ENCODE assay signal across 17 cellular contexts in genomic region chr14:20164462-20164861, GRCh38. TPM values are rescaled to one million over a fixed set of nuclear protein-coding genes. Genes with fewer than 3 reads are reported as not detected.
DNase-seq lines count a peak whose midpoint lies in the region; ATAC-seq and TF ChIP-seq lines count a peak whose summit lies in the region.
"Had no signal": no experiment of that assay in that cellular context is flagged by ENCODE, and none has a peak within 500 bp of the region (broad histone marks: within the 10 kb centered on the region; RNA-seq: fewer than 3 reads in every experiment).

No MANE protein-coding gene starts in this region.

- H3K9ac ChIP-seq in Karpas-422 (ENCODE audit: low read length) = no peak overlapping the region
- H3K9ac ChIP-seq: BLaER1 treated with 17β-estradiol and CSF1 and Interleukin-3, amounts not matched to agents 10 nM and 100 nM had no signal

- no peaks in the 10 kb centered on the region for H3K79me2 ChIP-seq in Karpas-422 (ENCODE audit: low read length)

- peaks cover 2% of the 10 kb centered on the region for H3K27me3 Mint-ChIP-seq in endothelial cell (ENCODE audit: unreplicated experiment)

- no peak for ATAC-seq in Right ventricle myocardium inferior
- ATAC-seq in HG02885 (IDR thresholded peaks at IDR 0.05; ENCODE audit: poor library complexity, unreplicated experiment) = no peak
- ATAC-seq: A549; CD8-positive, alpha-beta T cell had no signal

- peak overlapping the region; percentile 6; the same call in 1 of the 2 replicates for H3K4me3 ChIP-seq in Karpas-422 (ENCODE audit: low read length)
- H3K4me3 ChIP-seq: A549; BLaER1 treated with 17β-estradiol and CSF1 and Interleukin-3, amounts not matched to agents 10 nM and 100 nM had no signal

- H3K4me3 Mint-ChIP-seq in endothelial cell (ENCODE audit: unreplicated experiment) = peak overlapping the region; percentile 28
- H3K4me3 Mint-ChIP-seq: B cell; CD4-positive, alpha-beta T cell; CD8-positive, alpha-beta T cell had no signal

- no peak for TF ChIP-seq CTCF in endothelial cell (IDR thresholded peaks at IDR 0.05; ENCODE audit: unreplicated experiment)

- peaks cover 23% of the 10 kb centered on the region for H3K9me3 ChIP-seq in Karpas-422 (ENCODE audit: low read length)

- no peaks in the 10 kb centered on the region for H4K20me1 ChIP-seq in Karpas-422 (ENCODE audit: insufficient read depth, low read depth, low read length)
- H4K20me1 ChIP-seq: BLaER1 treated with 17β-estradiol and CSF1 and Interleukin-3, amounts not matched to agents 10 nM and 100 nM had no signal

- H3K4me2 ChIP-seq in Karpas-422 (ENCODE audit: low read depth, low read length, poor library complexity, severe bottlenecking) = no peak overlapping the region
- H3K4me2 ChIP-seq: A549; BLaER1 treated with 17β-estradiol and CSF1 and Interleukin-3, amounts not matched to agents 10 nM and 100 nM had no signal

- H3K4me1 Mint-ChIP-seq in endothelial cell (ENCODE audit: unreplicated experiment) = no peaks in the 10 kb centered on the region
- H3K4me1 Mint-ChIP-seq: B cell had no signal

- H3K27ac Mint-ChIP-seq in endothelial cell (ENCODE audit: unreplicated experiment) = no peak overlapping the region
- H3K27ac Mint-ChIP-seq: B cell; CD4-positive, alpha-beta T cell; CD8-positive, alpha-beta T cell had no signal

- H3K4me1 ChIP-seq in Karpas-422 (ENCODE audit: low read length) = no peaks in the 10 kb centered on the region
- H3K4me1 ChIP-seq: A549; BLaER1 treated with 17β-estradiol and CSF1 and Interleukin-3, amounts not matched to agents 10 nM and 100 nM; Caco-2 had no signal

- DNase-seq in Karpas-422 = no peak
- DNase-seq in endothelial cell (ENCODE audit: low spot score) = no peak
- no peak for DNase-seq in Right ventricle myocardium inferior (ENCODE audit: missing footprints)
- DNase-seq in central memory CD4-positive, alpha-beta T cell = no peak
- DNase-seq: 8988T; AML-193; Caco-2; Calu3; CD4-positive, alpha-beta T cell; CD8-positive, alpha-beta T cell; DMS79 treated with DMSO at 0.1 percent for 48 hours; GF-D8 had no signal

- H3K36me3 ChIP-seq in Karpas-422 (ENCODE audit: insufficient read depth, low read length) = 0 out of 2 replicates have a peak, but pooled peaks cover 4% of the 10 kb centered on the region
- H3K36me3 ChIP-seq: BLaER1 treated with 17β-estradiol and CSF1 and Interleukin-3, amounts not matched to agents 10 nM and 100 nM had no signal

- no peak overlapping the region for H3K27ac ChIP-seq in Karpas-422 (ENCODE audit: low read length)
- H3K27ac ChIP-seq: A549; BLaER1 treated with 17β-estradiol and CSF1 and Interleukin-3, amounts not matched to agents 10 nM and 100 nM; C4-2B had no signal

- H3K9me3 Mint-ChIP-seq in endothelial cell (ENCODE audit: unreplicated experiment) = peaks cover 38% of the 10 kb centered on the region

- intact Hi-C loops in Right ventricle myocardium inferior (cut with DNase I) = no loop called here

- H3K36me3 Mint-ChIP-seq in endothelial cell (ENCODE audit: low read depth, unreplicated experiment) = no peaks in the 10 kb centered on the region
- H3K36me3 Mint-ChIP-seq: CD8-positive, alpha-beta T cell had no signal

- H3K27me3 ChIP-seq in Karpas-422 (ENCODE audit: low read length) = no peaks in the 10 kb centered on the region
- H3K27me3 ChIP-seq: BLaER1 treated with 17β-estradiol and CSF1 and Interleukin-3, amounts not matched to agents 10 nM and 100 nM had no signal

- no peak overlapping the region for H2AFZ ChIP-seq in Karpas-422 (ENCODE audit: low read length)

- H3K9me2 ChIP-seq in Karpas-422 (replicated peaks; ENCODE audit: insufficient read depth, low read length) = 0 out of 2 replicates have a peak, but pooled peaks cover 4% of the 10 kb centered on the region

RNA-seq across cellular contexts. Expression of gene OR4N5, which starts 25.8 kb away (rescaled TPM):
- total RNA-seq in Karpas-422 (2014; rRNA removed; shearing (Covaris generic); ENCODE audit: low replicate concordance) = not detected in 2 replicates
- not detected for total RNA-seq in endothelial cell (ENCODE audit: unreplicated experiment)
- not detected for total RNA-seq in Right ventricle myocardium inferior
- total RNA-seq: B cell; Caco-2; Calu3; CD4-positive, alpha-beta T cell; CD8-positive, alpha-beta T cell had no signal

RNA-seq across cellular contexts. Expression of gene OR11G2, which starts 26.2 kb away (rescaled TPM):
- not detected in 2 replicates for total RNA-seq in Karpas-422 (2014; rRNA removed; shearing (Covaris generic); ENCODE audit: low replicate concordance)
- total RNA-seq in endothelial cell (ENCODE audit: unreplicated experiment) (not detected), Right ventricle myocardium inferior (not detected)
- total RNA-seq: B cell; Caco-2; Calu3; CD4-positive, alpha-beta T cell; CD8-positive, alpha-beta T cell had no signal

RNA-seq across cellular contexts. Expression of gene OR4K17, which starts 53.9 kb away (rescaled TPM):
- total RNA-seq in Karpas-422 (2014; rRNA removed; shearing (Covaris generic); ENCODE audit: low replicate concordance) = not detected in 2 replicates
- total RNA-seq in endothelial cell (ENCODE audit: unreplicated experiment) = not detected
- total RNA-seq in Right ventricle myocardium inferior = not detected
- total RNA-seq: B cell; Caco-2; Calu3; CD4-positive, alpha-beta T cell; CD8-positive, alpha-beta T cell had no signal

RNA-seq across cellular contexts. Expression of gene OR11H6, which starts 59.0 kb away (rescaled TPM):
- total RNA-seq in Karpas-422 (2014; rRNA removed; shearing (Covaris generic); ENCODE audit: low replicate concordance) = not detected in 2 replicates
- not detected for total RNA-seq in endothelial cell (ENCODE audit: unreplicated experiment)
- total RNA-seq in Right ventricle myocardium inferior = not detected
- total RNA-seq: B cell; Caco-2; Calu3; CD4-positive, alpha-beta T cell; CD8-positive, alpha-beta T cell had no signal
